ENCODE assay signal across 8 cellular contexts in the genomic region with DNA sequence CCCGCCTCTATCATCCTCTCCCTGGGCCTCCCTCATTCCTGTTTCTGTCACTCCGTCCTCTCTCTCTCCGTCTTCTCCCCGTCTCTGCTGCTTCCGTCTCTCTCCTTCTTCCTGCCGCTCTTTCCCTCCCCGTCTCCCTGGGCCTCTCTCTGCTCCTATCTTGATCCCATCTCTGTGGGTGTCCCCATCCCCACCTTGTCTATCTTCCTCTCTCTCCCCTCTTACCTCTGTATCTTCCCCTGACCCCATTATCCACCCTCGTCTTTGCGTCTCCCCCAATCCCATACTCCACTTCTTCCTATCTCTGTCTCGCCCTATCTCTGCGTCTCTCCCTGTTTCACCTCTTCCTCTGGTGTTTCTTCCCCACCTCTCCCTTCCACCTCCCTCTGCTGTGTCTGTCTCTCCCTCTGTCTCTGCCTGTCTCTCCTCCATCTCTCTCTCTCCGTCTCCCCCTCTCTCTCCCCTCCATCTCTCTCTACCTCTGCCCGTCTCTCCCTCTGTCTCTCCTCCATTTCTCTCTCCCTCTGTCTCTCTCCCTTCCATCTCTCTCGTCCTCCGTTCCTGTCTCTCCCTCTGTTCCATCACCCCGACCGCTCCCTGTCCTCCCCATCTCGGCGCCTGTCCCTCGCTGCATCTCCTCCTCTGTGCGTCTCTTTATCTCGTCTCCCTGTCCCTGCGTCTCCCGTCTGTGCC. TPM values are rescaled to one million over a fixed set of nuclear protein-coding genes. Genes with fewer than 3 reads are reported as not detected.
DNase-seq lines count a peak whose midpoint lies in the region; TF ChIP-seq lines count a peak whose summit lies in the region.

No MANE protein-coding gene starts in this region.

- H3K27ac ChIP-seq in SJSA1 (no peak overlapping the region), smooth muscle cell (ENCODE audit: low read depth) (peak overlapping the region; percentile 12)

- H3K4me3 ChIP-seq in SJSA1 (peak overlapping the region; percentile 35), fibroblast of pulmonary artery (replicated peaks; ENCODE audit: low read depth, low read length) (peak overlapping the region; percentile 60), smooth muscle cell (peak overlapping the region; percentile 54)

- peak overlapping the region; percentile 39 for H3K9ac ChIP-seq in smooth muscle cell (ENCODE audit: low read depth)

- TF ChIP-seq CTCF in fibroblast of pulmonary artery (IDR thresholded peaks at IDR 0.05; ENCODE audit: low read length, missing control alignments), result no peak
- no peak for TF ChIP-seq CTCF in smooth muscle cell (IDR thresholded peaks at IDR 0.05; ENCODE audit: borderline replicate concordance, insufficient read depth, poor library complexity, severe bottlenecking)

- peaks cover 7% of the 10 kb centered on the region for H4K20me1 ChIP-seq in smooth muscle cell (ENCODE audit: low read depth)

- no peaks in the 10 kb centered on the region for H3K79me2 ChIP-seq in smooth muscle cell (ENCODE audit: low read depth)

- peak overlapping the region; percentile 69 for H2AFZ ChIP-seq in smooth muscle cell (ENCODE audit: low read depth)

- DNase-seq in NCI-H748 treated with DMSO at 0.1 percent for 48 hours (lab: John Stamatoyannopoulos, UW) (peak; percentile 41), NCI-H748 (lab: John Stamatoyannopoulos, UW; ENCODE audit: unreplicated experiment) (no peak), SJSA1 (ENCODE audit: low read depth in 1 of 2, low spot score in 2 of 2) (no peak), fibroblast of pulmonary artery (ENCODE audit: low read depth) (no peak), smooth muscle cell (lab: John Stamatoyannopoulos, UW; ENCODE audit: unreplicated experiment) (no peak), cortex of kidney (lab: John Stamatoyannopoulos, UW) (no peak), NCI-H2196 treated with DMSO at 0.1 percent for 48 hours (lab: John Stamatoyannopoulos, UW; ENCODE audit: unreplicated experiment) (no peak)
- DNase-seq in activated effector memory CD4-positive, alpha-beta T cell treated with anti-CD3 and anti-CD28 coated beads, Interleukin-2, amount 50 U/mL, for 16 hours, result no peak

- no peaks in the 10 kb centered on the region for H3K9me3 ChIP-seq in SJSA1 (replicated peaks)
- no peaks in the 10 kb centered on the region for H3K9me3 ChIP-seq in smooth muscle cell (replicated peaks; ENCODE audit: low read depth)

- H3K36me3 ChIP-seq in SJSA1 (no peaks in the 10 kb centered on the region), smooth muscle cell (ENCODE audit: low read depth) (no peaks in the 10 kb centered on the region)

- H3K4me2 ChIP-seq in smooth muscle cell, result peak overlapping the region; percentile 100

- 13% methylated on average over 21 of the region's 24 CpGs for WGBS in smooth muscle cell (ENCODE audit: low lambda C conversion rate)

- H3F3A ChIP-seq in smooth muscle cell (ENCODE audit: low read depth), result peaks cover 14% of the 10 kb centered on the region

- H3K4me1 ChIP-seq in SJSA1 (replicated peaks) (peaks cover 26% of the 10 kb centered on the region), smooth muscle cell (ENCODE audit: low read depth) (peaks cover 30% of the 10 kb centered on the region)

- H3K27me3 ChIP-seq in SJSA1 (replicated peaks), result peaks cover 47% of the 10 kb centered on the region
- H3K27me3 ChIP-seq in smooth muscle cell (ENCODE audit: low read depth), result no peaks in the 10 kb centered on the region

RNA-seq across cellular contexts. Expression of gene GRIN2D, which starts 4.3 kb away (rescaled TPM):
- 0.05 TPM in 1 of 2 replicates, not detected in the other for total RNA-seq in SJSA1 (2014; rRNA removed; shearing (Covaris generic))
- 3.5 and 4.0 TPM in 2 replicates for total RNA-seq in smooth muscle cell
- polyA plus RNA-seq in smooth muscle cell, result 10.7 and 12.7 TPM in 2 replicates

RNA-seq across cellular contexts. Expression of gene KDELR1, which starts 6.4 kb away (rescaled TPM):
- 58.0 and 99.3 TPM in 2 replicates for total RNA-seq in SJSA1 (2014; rRNA removed; shearing (Covaris generic))
- 203 and 239 TPM in 2 replicates for total RNA-seq in smooth muscle cell
- polyA plus RNA-seq in smooth muscle cell, result 296 and 315 TPM in 2 replicates

RNA-seq across cellular contexts. Expression of gene SYNGR4, which starts 33.6 kb away (rescaled TPM):
- not detected in 2 replicates for total RNA-seq in SJSA1 (2014; rRNA removed; shearing (Covaris generic))
- not detected in 2 replicates for total RNA-seq in smooth muscle cell
- 0.98 TPM in 1 of 2 replicates, not detected in the other for polyA plus RNA-seq in smooth muscle cell

RNA-seq across cellular contexts. Expression of gene TMEM143, which starts 34.0 kb away (rescaled TPM):
- total RNA-seq in SJSA1 (2014; rRNA removed; shearing (Covaris generic)), result 0.38 and 3.2 TPM in 2 replicates
- total RNA-seq in smooth muscle cell, result 3.0 and 3.8 TPM in 2 replicates
- polyA plus RNA-seq in smooth muscle cell, result 11.2 and 18.7 TPM in 2 replicates

RNA-seq across cellular contexts. Expression of gene GRWD1, which starts 48.0 kb away (rescaled TPM):
- 50.5 and 73.1 TPM in 2 replicates for total RNA-seq in SJSA1 (2014; rRNA removed; shearing (Covaris generic))
- total RNA-seq in smooth muscle cell, result 11.7 and 22.1 TPM in 2 replicates
- 23.6 and 25.7 TPM in 2 replicates for polyA plus RNA-seq in smooth muscle cell
